ENCODE assay signal across 8 cellular contexts in genomic region chr6:73309784-73310502, GRCh38. TPM values are rescaled to one million over a fixed set of nuclear protein-coding genes. Genes with fewer than 3 reads are reported as not detected.
DNase-seq lines count a peak whose midpoint lies in the region; ATAC-seq and TF ChIP-seq lines count a peak whose summit lies in the region.

No MANE protein-coding gene starts in this region.

- no peaks in the 10 kb centered on the region for H3K4me1 ChIP-seq in HUES6 (ENCODE audit: control insufficient read depth, insufficient read depth, low read length)
- peaks cover 3% of the 10 kb centered on the region for H3K4me1 ChIP-seq in SJSA1 (replicated peaks)
- peaks cover 0 to 22% (median 13%) of the 10 kb centered on the region in 9 donors for H3K4me1 ChIP-seq in heart right ventricle
- peaks cover 6% of the 10 kb centered on the region for H3K4me1 ChIP-seq in psoas muscle
- H3K4me1 ChIP-seq in aorta (ENCODE audit: control insufficient read depth in 1 of 2, insufficient read depth in 2 of 2, low read length in 2 of 2), result no peaks in the 10 kb centered on the region

- 0 to 1% methylated on average over 59 of the region's 59 CpGs for WGBS in heart right ventricle, 2 donors
- 0 to 1% (median 1%) methylated on average over 59 of the region's 59 CpGs for WGBS in psoas muscle, 3 donors
- WGBS in aorta, 2 donors, result 0% methylated on average over 59 of the region's 59 CpGs

- intact Hi-C loops in heart right ventricle (cut with DNase I) (loop anchor here in 1 of 10 donors (10.0 kb wide), 1 partner anchor 125 kb away; no protein-coding TSS in a partner anchor), psoas muscle (cut with DNase I) (no loop called here), aorta (cut with DNase I) (no loop called here)

- H3K9me3 ChIP-seq in HUES6 (ENCODE audit: control insufficient read depth, insufficient read depth, low read depth, low read length) (no peaks in the 10 kb centered on the region), SJSA1 (replicated peaks) (0 out of 2 replicates have a peak, but pooled peaks cover 4% of the 10 kb centered on the region), heart right ventricle (no peaks in the 10 kb centered on the region), psoas muscle (no peaks in the 10 kb centered on the region), aorta (ENCODE audit: control insufficient read depth, low read length) (no peaks in the 10 kb centered on the region)

- H3K36me3 ChIP-seq in HUES6 (ENCODE audit: control insufficient read depth, insufficient read depth, low read length) (no peaks in the 10 kb centered on the region), SJSA1 (no peaks in the 10 kb centered on the region), heart right ventricle (no peaks in the 10 kb centered on the region), psoas muscle (ENCODE audit: insufficient read depth in 1 of 2, low read depth in 1 of 2) (no peaks in the 10 kb centered on the region), aorta (ENCODE audit: control insufficient read depth in 1 of 2, insufficient read depth in 2 of 2, low read length in 1 of 2) (no peaks in the 10 kb centered on the region)

- no peaks in the 10 kb centered on the region; the same call in 1 of the 2 replicates for H3K27me3 ChIP-seq in HUES6 (ENCODE audit: control insufficient read depth, insufficient read depth, low read length)
- peaks cover 10% of the 10 kb centered on the region; the same call in 1 of the 2 replicates for H3K27me3 ChIP-seq in SJSA1 (replicated peaks)
- peaks cover 0 to 52% (median 40%) of the 10 kb centered on the region in 7 donors for H3K27me3 ChIP-seq in heart right ventricle
- H3K27me3 ChIP-seq in psoas muscle (ENCODE audit: insufficient read depth in 3 of 3, low read length in 2 of 3), result peaks cover 0 to 39% (median 5%) of the 10 kb centered on the region in 3 donors
- no peaks in the 10 kb centered on the region for H3K27me3 ChIP-seq in aorta (ENCODE audit: control insufficient read depth in 1 of 2, insufficient read depth in 2 of 2, low read length in 1 of 2)

- ATAC-seq in GM21526 (IDR thresholded peaks at IDR 0.05; ENCODE audit: low FRiP score, unreplicated experiment) (peak; percentile 97), heart right ventricle (peak; percentile 80 to 96 (median 94)), psoas muscle (peak in 2 of 4 donors; percentile 42 to 52), aorta (ENCODE audit: low FRiP score) (peak; percentile 93)

- DNase-seq in Daoy (ENCODE audit: low read depth) (peak; percentile 84), SJSA1 (ENCODE audit: low read depth in 1 of 2, low spot score in 2 of 2) (peak in 1 of 2 experiments; percentile 44), heart right ventricle (peak; percentile 26 to 60), psoas muscle (peak; percentile 30 to 53), aorta (peak; percentile 65 to 86)
- DNase-seq in activated naive CD8-positive, alpha-beta T cell treated with anti-CD3 and anti-CD28 coated beads for 36 hours, result peak; percentile 73

- peaks cover 9% of the 10 kb centered on the region for H3K36me3 Mint-ChIP-seq in activated naive CD8-positive, alpha-beta T cell treated with anti-CD3 and anti-CD28 coated beads for 36 hours

- TF ChIP-seq CTCF in heart right ventricle (IDR thresholded peaks at IDR 0.05) (peak in 5 of 9 donors; percentile 9 to 42 (median 41)), psoas muscle (IDR thresholded peaks at IDR 0.05) (no peak)

- H3K27me3 Mint-ChIP-seq in activated naive CD8-positive, alpha-beta T cell treated with anti-CD3 and anti-CD28 coated beads for 36 hours, result peaks cover 75% of the 10 kb centered on the region

- H3K4me3 Mint-ChIP-seq in activated naive CD8-positive, alpha-beta T cell treated with anti-CD3 and anti-CD28 coated beads for 36 hours, result peak overlapping the region; percentile 88

- H3K9ac ChIP-seq in HUES6 (ENCODE audit: low read length), result peak overlapping the region; percentile 59

- peaks cover 23% of the 10 kb centered on the region for H3K4me1 Mint-ChIP-seq in activated naive CD8-positive, alpha-beta T cell treated with anti-CD3 and anti-CD28 coated beads for 36 hours

- no peak overlapping the region for H3K27ac ChIP-seq in HUES6 (ENCODE audit: low read depth, low read length)
- no peak overlapping the region for H3K27ac ChIP-seq in SJSA1
- H3K27ac ChIP-seq in heart right ventricle, result peak overlapping the region in 1 of 10 donors; percentile 62
- no peak overlapping the region for H3K27ac ChIP-seq in psoas muscle
- H3K27ac ChIP-seq in aorta (ENCODE audit: low read depth in 1 of 2, low read length in 2 of 2), result no peak overlapping the region

- peaks cover 3% of the 10 kb centered on the region for H3K9me3 Mint-ChIP-seq in activated naive CD8-positive, alpha-beta T cell treated with anti-CD3 and anti-CD28 coated beads for 36 hours

- peak overlapping the region; percentile 78 for H3K27ac Mint-ChIP-seq in activated naive CD8-positive, alpha-beta T cell treated with anti-CD3 and anti-CD28 coated beads for 36 hours

- peak overlapping the region; percentile 70 for H3K4me3 ChIP-seq in HUES6 (ENCODE audit: low read depth, low read length)
- peak overlapping the region; percentile 41 for H3K4me3 ChIP-seq in SJSA1
- peak overlapping the region; percentile 40 to 67 (median 52) for H3K4me3 ChIP-seq in heart right ventricle
- peak overlapping the region; percentile 64 for H3K4me3 ChIP-seq in psoas muscle
- H3K4me3 ChIP-seq in aorta (ENCODE audit: low read length in 2 of 2), result peak overlapping the region; percentile 55 to 72

RNA-seq across cellular contexts. Expression of gene DPPA5, which starts 44.1 kb away (rescaled TPM):
- not detected in 2 replicates for total RNA-seq in Daoy (2014; rRNA removed; shearing (Covaris generic))
- not detected in 2 replicates for total RNA-seq in SJSA1 (2014; rRNA removed; shearing (Covaris generic))
- total RNA-seq in activated naive CD8-positive, alpha-beta T cell treated with anti-CD3 and anti-CD28 coated beads for 36 hours, result not detected
- total RNA-seq in heart right ventricle, result not detected
- polyA plus RNA-seq in heart right ventricle, result not detected
- total RNA-seq in psoas muscle, result not detected
- polyA plus RNA-seq in psoas muscle, result not detected
- total RNA-seq in aorta, result not detected
- under 1 TPM in 1 of 2 donors, not detected in 1; 0.38 TPM for polyA plus RNA-seq in aorta

RNA-seq across cellular contexts. Expression of gene KHDC1, which starts 46.9 kb away (rescaled TPM):
- total RNA-seq in Daoy (2014; rRNA removed; shearing (Covaris generic)), result 5.8 and 6.2 TPM in 2 replicates
- 0.66 and 2.2 TPM in 2 replicates for total RNA-seq in SJSA1 (2014; rRNA removed; shearing (Covaris generic))
- total RNA-seq in activated naive CD8-positive, alpha-beta T cell treated with anti-CD3 and anti-CD28 coated beads for 36 hours, result 1 to 10 TPM; 3.3 to 3.5 TPM
- total RNA-seq in heart right ventricle (1 to 10 TPM in 7 of 10 donors, under 1 TPM in 3; 0.57 to 2.8 (median 1.2) TPM), psoas muscle (1 to 10 TPM in 1 of 4 donors, under 1 TPM in 3; 0.27 to 2.2 (median 0.85) TPM), aorta (1 to 10 TPM; 1.8 to 2.8 TPM)
- polyA plus RNA-seq in heart right ventricle (1 to 10 TPM in 1 of 2 donors, under 1 TPM in 1; 0.51 to 1.8 TPM), psoas muscle (under 1 TPM in 2 of 3 donors, not detected in 1; 0.05 to 0.33 TPM), aorta (1 to 10 TPM; 3.6 to 4.0 TPM)

RNA-seq across cellular contexts. Expression of gene KHDC3L, which starts 52.5 kb away (rescaled TPM):
- total RNA-seq in Daoy (2014; rRNA removed; shearing (Covaris generic)), result not detected in 2 replicates
- total RNA-seq in SJSA1 (2014; rRNA removed; shearing (Covaris generic)), result not detected in 2 replicates
- total RNA-seq in activated naive CD8-positive, alpha-beta T cell treated with anti-CD3 and anti-CD28 coated beads for 36 hours, result not detected
- not detected for total RNA-seq in heart right ventricle
- polyA plus RNA-seq in heart right ventricle, result not detected
- total RNA-seq in psoas muscle, result not detected
- polyA plus RNA-seq in psoas muscle, result not detected
- total RNA-seq in aorta, result not detected
- not detected for polyA plus RNA-seq in aorta

RNA-seq across cellular contexts. Expression of gene OOEP, which starts 59.8 kb away (rescaled TPM):
- total RNA-seq in Daoy (2014; rRNA removed; shearing (Covaris generic)), result not detected in 2 replicates
- total RNA-seq in SJSA1 (2014; rRNA removed; shearing (Covaris generic)), result not detected in 2 replicates
- total RNA-seq in activated naive CD8-positive, alpha-beta T cell treated with anti-CD3 and anti-CD28 coated beads for 36 hours, result not detected
- total RNA-seq in heart right ventricle, result not detected
- polyA plus RNA-seq in heart right ventricle, result under 1 TPM in 1 of 2 donors, not detected in 1; 0.03 TPM
- not detected for total RNA-seq in psoas muscle
- polyA plus RNA-seq in psoas muscle, result under 1 TPM in 1 of 3 donors, not detected in 2; 0.15 TPM
- total RNA-seq in aorta, result under 1 TPM in 1 of 2 donors, not detected in 1; 0.39 TPM
- polyA plus RNA-seq in aorta, result 1 to 10 TPM in 1 of 2 donors, under 1 TPM in 1; 0.84 to 1.1 TPM
